ENCODE assay signal across 16 cellular contexts in genomic region chr18:36089001-36089400, GRCh38. TPM values are rescaled to one million over a fixed set of nuclear protein-coding genes. Genes with fewer than 3 reads are reported as not detected.
DNase-seq lines count a peak whose midpoint lies in the region; ATAC-seq and TF ChIP-seq lines count a peak whose summit lies in the region.
"Had no signal": no experiment of that assay in that cellular context is flagged by ENCODE, and none has a peak within 500 bp of the region (broad histone marks: within the 10 kb centered on the region; RNA-seq: fewer than 3 reads in every experiment).

No MANE protein-coding gene starts in this region.

- no peak overlapping the region for H3K14ac ChIP-seq in trophoblast cell (ENCODE audit: low read length)

- no peak overlapping the region for H4K91ac ChIP-seq in trophoblast cell (ENCODE audit: low read depth, low read length)

- no peak overlapping the region for H2BK120ac ChIP-seq in trophoblast cell (ENCODE audit: insufficient read depth, low read length, poor library complexity)

- 47% methylated on average over 6 of the region's 6 CpGs for WGBS in mammary epithelial cell (ENCODE audit: low coverage, missing lambda C conversion rate)
- WGBS in trophoblast cell (ENCODE audit: extremely low coverage, insufficient coverage, insufficient read length) = no CpG with 5 or more reads among the region's 6 CpGs
- 70 to 71% methylated on average over 6 of the region's 6 CpGs for WGBS in aorta, 2 donors

- no peaks in the 10 kb centered on the region for H3K9me3 ChIP-seq in mammary epithelial cell (replicated peaks; ENCODE audit: insufficient read depth, low read length)
- H3K9me3 ChIP-seq in trophoblast cell (ENCODE audit: insufficient read depth, low read depth, low read length) = peaks cover 6% of the 10 kb centered on the region
- no peaks in the 10 kb centered on the region for H3K9me3 ChIP-seq in aorta (ENCODE audit: control insufficient read depth, low read length)
- no peaks in the 10 kb centered on the region for H3K9me3 ChIP-seq in OCI-LY7 (ENCODE audit: low read length)

- ATAC-seq in esophagus mucosa (peak; percentile 61), aorta (ENCODE audit: low FRiP score) (no peak)

- H3K4me1 Mint-ChIP-seq in HFFc6 (ENCODE audit: low read depth) = peaks cover 27% of the 10 kb centered on the region
- peaks cover 15% of the 10 kb centered on the region for H3K4me1 Mint-ChIP-seq in activated CD4-positive, alpha-beta memory T cell treated with anti-CD3 and anti-CD28 coated beads, Interleukin-2, amount 10 ng/mL, durations not matched to agents 7 days and 5 days
- H3K4me1 Mint-ChIP-seq: H9 had no signal

- in situ Hi-C loops in mammary epithelial cell (cut with MboI; ENCODE audit: low sequenced_read_pairs in 2 of 2) (loop anchor here in 1 of 2 donors (25.0 kb wide), 1 partner anchor 323 kb away; no protein-coding TSS in a partner anchor), KBM-7 (cut with MboI; ENCODE audit: low pct_unique_long_range_greater_than_20kb, low sequenced_read_pairs) (no loop called here)

- H3K9me3 Mint-ChIP-seq in HFFc6 = 0 out of 2 replicates have a peak, but pooled peaks cover under 1% of the 10 kb centered on the region
- H3K9me3 Mint-ChIP-seq in activated CD4-positive, alpha-beta memory T cell treated with anti-CD3 and anti-CD28 coated beads, Interleukin-2, amount 10 ng/mL, durations not matched to agents 7 days and 5 days = no peaks in the 10 kb centered on the region
- H3K9me3 Mint-ChIP-seq: CD4-positive, alpha-beta T cell; H9 had no signal

- H3K36me3 ChIP-seq in mammary epithelial cell (ENCODE audit: insufficient read depth, low read length) = no peaks in the 10 kb centered on the region
- H3K36me3 ChIP-seq in trophoblast cell (ENCODE audit: control insufficient read depth in 1 of 2, insufficient read depth in 2 of 2, low read length in 2 of 2) = no peaks in the 10 kb centered on the region
- no peaks in the 10 kb centered on the region for H3K36me3 ChIP-seq in aorta (ENCODE audit: control insufficient read depth in 1 of 2, insufficient read depth in 2 of 2, low read length in 1 of 2)
- H3K36me3 ChIP-seq in OCI-LY7 (ENCODE audit: insufficient read depth, low read length) = no peaks in the 10 kb centered on the region

- no peak overlapping the region for H3K23ac ChIP-seq in trophoblast cell (ENCODE audit: low read length)

- H3K36me3 Mint-ChIP-seq in HFFc6 (ENCODE audit: low read depth) = peaks cover 9% of the 10 kb centered on the region
- no peaks in the 10 kb centered on the region for H3K36me3 Mint-ChIP-seq in activated CD4-positive, alpha-beta memory T cell treated with anti-CD3 and anti-CD28 coated beads, Interleukin-2, amount 10 ng/mL, durations not matched to agents 7 days and 5 days (ENCODE audit: low read depth)

- H3K27ac Mint-ChIP-seq in HFFc6 = peak overlapping the region; percentile 47; the same call in 1 of the 2 replicates
- no peak overlapping the region for H3K27ac Mint-ChIP-seq in activated CD4-positive, alpha-beta memory T cell treated with anti-CD3 and anti-CD28 coated beads, Interleukin-2, amount 10 ng/mL, durations not matched to agents 7 days and 5 days
- H3K27ac Mint-ChIP-seq: B cell; CD4-positive, alpha-beta T cell; H9 had no signal

- H4K8ac ChIP-seq in trophoblast cell (ENCODE audit: low read depth, low read length) = no peak overlapping the region

- H3K27ac ChIP-seq in mammary epithelial cell (ENCODE audit: insufficient read depth, low read depth, low read length) (peak overlapping the region; percentile 74), trophoblast cell (ENCODE audit: low read depth, low read length) (no peak overlapping the region), aorta (ENCODE audit: low read depth in 1 of 2, low read length in 2 of 2) (no peak overlapping the region), OCI-LY7 (ENCODE audit: low read depth, low read length, poor library complexity, severe bottlenecking) (no peak overlapping the region)

- H2BK12ac ChIP-seq in trophoblast cell (ENCODE audit: low read length) = no peak overlapping the region

- H3K4me1 ChIP-seq in mammary epithelial cell (ENCODE audit: insufficient read depth, low read length) (peaks cover 17% of the 10 kb centered on the region), trophoblast cell (ENCODE audit: control insufficient read depth in 1 of 2, insufficient read depth in 2 of 2, low read length in 2 of 2) (no peaks in the 10 kb centered on the region), aorta (ENCODE audit: control insufficient read depth in 1 of 2, insufficient read depth in 2 of 2, low read length in 2 of 2) (no peaks in the 10 kb centered on the region), OCI-LY7 (ENCODE audit: insufficient read depth, low read length, poor library complexity, severe bottlenecking) (no peaks in the 10 kb centered on the region)

- H3K4me3 Mint-ChIP-seq in HFFc6 = no peak overlapping the region
- no peak overlapping the region for H3K4me3 Mint-ChIP-seq in activated CD4-positive, alpha-beta memory T cell treated with anti-CD3 and anti-CD28 coated beads, Interleukin-2, amount 10 ng/mL, durations not matched to agents 7 days and 5 days
- H3K4me3 Mint-ChIP-seq: B cell; CD4-positive, alpha-beta T cell; H9 had no signal

- H3K4me3 ChIP-seq in mammary epithelial cell (replicated peaks in 1 of 3; ENCODE audit: insufficient read depth in 1 of 3, low read depth in 2 of 3, low read length in 3 of 3) (no peak overlapping the region), trophoblast cell (ENCODE audit: low read depth, low read length) (no peak overlapping the region), aorta (ENCODE audit: low read length in 2 of 2) (no peak overlapping the region), OCI-LY7 (ENCODE audit: low read depth, low read length, poor library complexity, severe bottlenecking) (no peak overlapping the region)

- no peak overlapping the region for H4K12ac ChIP-seq in trophoblast cell (ENCODE audit: low read depth, low read length)

- H2AFZ ChIP-seq in mammary epithelial cell (ENCODE audit: low read depth, low read length) (peak overlapping the region; percentile 68), trophoblast cell (ENCODE audit: insufficient read depth, low read length, poor library complexity) (no peak overlapping the region), OCI-LY7 (ENCODE audit: low read length) (no peak overlapping the region)

- peaks cover 1% of the 10 kb centered on the region for H3K27me3 Mint-ChIP-seq in HFFc6 (ENCODE audit: insufficient read depth)
- H3K27me3 Mint-ChIP-seq in activated CD4-positive, alpha-beta memory T cell treated with anti-CD3 and anti-CD28 coated beads, Interleukin-2, amount 10 ng/mL, durations not matched to agents 7 days and 5 days = peaks cover 4% of the 10 kb centered on the region
- H3K27me3 Mint-ChIP-seq: B cell; CD4-positive, alpha-beta T cell had no signal

- H3K4ac ChIP-seq in trophoblast cell (ENCODE audit: low read depth, low read length) = no peak overlapping the region

- no peak overlapping the region for H2AK5ac ChIP-seq in trophoblast cell (ENCODE audit: low read length)

- no peaks in the 10 kb centered on the region for H4K20me1 ChIP-seq in mammary epithelial cell (ENCODE audit: insufficient read depth, low read length)
- no peaks in the 10 kb centered on the region for H4K20me1 ChIP-seq in OCI-LY7 (ENCODE audit: insufficient read depth, low read length)

- no peak overlapping the region for H3K9ac ChIP-seq in mammary epithelial cell (ENCODE audit: insufficient read depth, low read length)
- H3K9ac ChIP-seq in trophoblast cell (ENCODE audit: low read length) = no peak overlapping the region

- no peaks in the 10 kb centered on the region for H3K9me2 ChIP-seq in OCI-LY7 (ENCODE audit: insufficient read depth, low read length)

- H3K79me2 ChIP-seq in mammary epithelial cell (ENCODE audit: insufficient read depth, low read length) (no peaks in the 10 kb centered on the region), trophoblast cell (ENCODE audit: control insufficient read depth, insufficient read depth, low read length, poor library complexity) (no peaks in the 10 kb centered on the region), OCI-LY7 (ENCODE audit: insufficient read depth, low read depth, low read length) (no peaks in the 10 kb centered on the region)

- DNase-seq in HFFc6 (no peak), mammary epithelial cell (peak; percentile 89), trophoblast cell (peak; percentile 50 to 75), KBM-7 (no peak), aorta (no peak), OCI-LY7 (ENCODE audit: low spot score) (no peak)
- DNase-seq in activated CD4-positive, alpha-beta memory T cell treated with anti-CD3 and anti-CD28 coated beads, Interleukin-2, amount 10 ng/mL, durations not matched to agents 7 days and 5 days = no peak
- DNase-seq: C1 segment of cervical spinal cord; CD4-positive, alpha-beta T cell; DMS153; DMS79 treated with DMSO at 0.1 percent for 48 hours; EL; GOT3; H9 had no signal

- no peaks in the 10 kb centered on the region for H3K27me3 ChIP-seq in mammary epithelial cell (ENCODE audit: insufficient read depth, low read length)
- no peaks in the 10 kb centered on the region for H3K27me3 ChIP-seq in trophoblast cell (ENCODE audit: insufficient read depth, low read length)
- no peaks in the 10 kb centered on the region for H3K27me3 ChIP-seq in aorta (ENCODE audit: control insufficient read depth in 1 of 2, insufficient read depth in 2 of 2, low read length in 1 of 2)

- intact Hi-C loops in mammary epithelial cell (cut with micrococcal nuclease) = loop anchor here (2.0 to 5.0 kb wide), 2 partner anchors 72 to 332 kb away; no protein-coding TSS in a partner anchor
- intact Hi-C loops in aorta (cut with DNase I) = no loop called here
- intact Hi-C loops in OCI-LY7 (cut with micrococcal nuclease; ENCODE audit: unreplicated experiment) = no loop called here

- no peaks in the 10 kb centered on the region for H3K79me1 ChIP-seq in trophoblast cell (ENCODE audit: low read length)

- dilution Hi-C loops in mammary epithelial cell (cut with HindIII; ENCODE audit: low sequenced_read_pairs) = no loop called here

- no TSS peak for BruUV-seq in mammary epithelial cell (replicated peaks; lab: Mats Ljungman, UMichigan)
- no TSS peak for BruUV-seq in OCI-LY7 (replicated peaks; lab: Mats Ljungman, UMichigan)

- peak overlapping the region; percentile 5 for H3K4me2 ChIP-seq in mammary epithelial cell (ENCODE audit: insufficient read depth, low read depth, low read length)
- H3K4me2 ChIP-seq in trophoblast cell (ENCODE audit: low read length) = no peak overlapping the region
- no peak overlapping the region for H3K4me2 ChIP-seq in OCI-LY7 (ENCODE audit: low read length)

- CTCF ChIA-PET in mammary epithelial cell (lab: Charles Lee; ENCODE audit: low non-redundant PET) = no interaction called here
- CTCF ChIA-PET in activated CD4-positive, alpha-beta memory T cell treated with anti-CD3 and anti-CD28 coated beads, Interleukin-2, amount 10 ng/mL, durations not matched to agents 7 days and 5 days (lab: Charles Lee) = no interaction called here
- CTCF ChIA-PET in OCI-LY7 (lab: Charles Lee; ENCODE audit: unreplicated experiment) = no interaction called here

- no peak overlapping the region for H2BK5ac ChIP-seq in trophoblast cell (ENCODE audit: low read depth, low read length, poor library complexity)

- no peak for TF ChIP-seq CTCF in HFFc6 (IDR thresholded peaks at IDR 0.05)
- no peak for TF ChIP-seq CTCF in mammary epithelial cell (conservative IDR thresholded peaks at IDR 0.05 in 1 of 2, IDR thresholded peaks at IDR 0.05 in 1 of 2; ENCODE audit: extremely low read depth in 1 of 2, insufficient read depth in 1 of 2, low read depth in 1 of 2, low read length in 2 of 2)
- no peak for TF ChIP-seq CTCF in OCI-LY7 (conservative IDR thresholded peaks at IDR 0.05; ENCODE audit: low read length)

- POLR2A ChIA-PET in activated CD4-positive, alpha-beta memory T cell treated with anti-CD3 and anti-CD28 coated beads, Interleukin-2, amount 10 ng/mL, durations not matched to agents 7 days and 5 days (lab: Charles Lee) = no interaction called here
- POLR2A ChIA-PET in OCI-LY7 (lab: Charles Lee) = no interaction called here

- H3K18ac ChIP-seq in trophoblast cell (ENCODE audit: low read length) = no peak overlapping the region

RNA-seq across cellular contexts. Expression of gene RPRD1A, which starts 21.6 kb away (rescaled TPM):
- total RNA-seq in HFFc6 (2021; fragmentation: NEBNext Ultra II Directional; extraction: Animal tissue kit (Norgen Biotek cat#: 25700)) = 10 to 100 TPM; 44.6 to 55.1 (median 46.1) TPM
- total RNA-seq in mammary epithelial cell (10 to 100 TPM; 66.5 to 74.0 TPM), esophagus mucosa (29.3 TPM), aorta (10 to 100 TPM; 45.1 to 49.5 TPM), OCI-LY7 (2022) (37.9 and 42.2 TPM in 2 replicates)
- polyA plus RNA-seq in mammary epithelial cell (27.3 TPM), aorta (10 to 100 TPM; 29.8 to 30.2 TPM)
- 17.3 TPM for polyA minus RNA-seq in mammary epithelial cell
- polyA plus RNA-seq in trophoblast cell (2013) = 33.6 and 36.5 TPM in 2 replicates
- 10 to 100 TPM; 25.1 to 27.6 TPM for total RNA-seq in activated CD4-positive, alpha-beta memory T cell treated with anti-CD3 and anti-CD28 coated beads, Interleukin-2, amount 10 ng/mL, durations not matched to agents 7 days and 5 days
- 45.4 and 51.6 TPM in 2 replicates for total RNA-seq in OCI-LY7 (2014; rRNA removed; shearing (Covaris generic))

RNA-seq across cellular contexts. Expression of gene SLC39A6, which starts 40.1 kb away (rescaled TPM):
- total RNA-seq in HFFc6 (2021; fragmentation: NEBNext Ultra II Directional; extraction: Animal tissue kit (Norgen Biotek cat#: 25700)) = 10 to 100 TPM; 62.4 to 76.4 (median 71.1) TPM
- 100 to 1,000 TPM; 123 to 255 TPM for total RNA-seq in mammary epithelial cell
- 170 TPM for polyA plus RNA-seq in mammary epithelial cell
- 87.8 TPM for polyA minus RNA-seq in mammary epithelial cell
- 24.0 TPM for total RNA-seq in esophagus mucosa
- 37.8 and 38.9 TPM in 2 replicates for polyA plus RNA-seq in trophoblast cell (2013)
- 10 to 100 TPM; 22.9 to 24.8 TPM for total RNA-seq in activated CD4-positive, alpha-beta memory T cell treated with anti-CD3 and anti-CD28 coated beads, Interleukin-2, amount 10 ng/mL, durations not matched to agents 7 days and 5 days
- total RNA-seq in aorta = 10 to 100 TPM; 29.6 to 39.4 TPM
- polyA plus RNA-seq in aorta = 10 to 100 TPM; 21.6 to 27.2 TPM
- total RNA-seq in OCI-LY7 (2014; rRNA removed; shearing (Covaris generic)) = 14.7 and 18.1 TPM in 2 replicates
- total RNA-seq in OCI-LY7 (2022) = 11.2 and 13.7 TPM in 2 replicates

RNA-seq across cellular contexts. Expression of gene ELP2, which starts 40.7 kb away (rescaled TPM):
- 10 to 100 TPM; 76.2 to 99.7 (median 82.3) TPM for total RNA-seq in HFFc6 (2021; fragmentation: NEBNext Ultra II Directional; extraction: Animal tissue kit (Norgen Biotek cat#: 25700))
- total RNA-seq in mammary epithelial cell (10 to 100 TPM; 88.6 to 91.4 TPM), esophagus mucosa (45.6 TPM), aorta (10 to 100 TPM; 62.6 to 84.3 TPM), OCI-LY7 (2022) (39.7 and 40.3 TPM in 2 replicates)
- polyA plus RNA-seq in mammary epithelial cell (42.9 TPM), aorta (10 to 100 TPM; 38.1 to 99.3 TPM)
- 86.6 TPM for polyA minus RNA-seq in mammary epithelial cell
- polyA plus RNA-seq in trophoblast cell (2013) = 57.9 and 60.3 TPM in 2 replicates
- 10 to 100 TPM; 54.5 to 60.1 TPM for total RNA-seq in activated CD4-positive, alpha-beta memory T cell treated with anti-CD3 and anti-CD28 coated beads, Interleukin-2, amount 10 ng/mL, durations not matched to agents 7 days and 5 days
- total RNA-seq in OCI-LY7 (2014; rRNA removed; shearing (Covaris generic)) = 48.1 and 50.5 TPM in 2 replicates

Comparison
In these comparisons a context has a peak if more than half of its experiments do, and no peak if none do; other contexts are left out.
1. DNase-seq: peak in mammary epithelial cell (single experiment) and trophoblast cell (2 of 2); none in HFFc6 (single experiment), activated CD4-positive, alpha-beta memory T cell treated with anti-CD3 and anti-CD28 coated beads, Interleukin-2, amount 10 ng/mL, durations not matched to agents 7 days and 5 days (single experiment), KBM-7 (single experiment), aorta (0 of 2) and OCI-LY7 (single experiment).